Comparison of ENCODE assay signal across 15 cellular contexts in genomic region chr2:123438277-123439050, GRCh38.
A peak's percentile ranks its signal among the peaks of the same experiment; 100 is the strongest.
DNase-seq lines count a peak whose midpoint lies in the region; ATAC-seq and TF ChIP-seq lines count a peak whose summit lies in the region.
"Had no signal": no experiment of that assay in that cellular context is flagged by ENCODE, and none has a peak within 500 bp of the region (broad histone marks: within the 10 kb centered on the region; RNA-seq: fewer than 3 reads in every experiment).

No MANE protein-coding gene starts in this region.

- no peak for DNase-seq in SK-N-MC (ENCODE audit: low read depth, low spot score)
- peak; percentile 32 for DNase-seq in foreskin melanocyte
- no peak for DNase-seq in NCI-H2107 (lab: John Stamatoyannopoulos, UW)
- DNase-seq in activated gamma-delta T cell (lab: John Stamatoyannopoulos, UW) = no peak
- DNase-seq: BE2C; CD4-positive, alpha-beta memory T cell; COR-L47; DND-41; GDM1 had no signal

- H3K9me3 ChIP-seq in SK-N-MC (ENCODE audit: low read depth, low read length) = no peaks in the 10 kb centered on the region
- H3K9me3 ChIP-seq: A549, BE2C, HAP-1 had no signal

- peak overlapping the region; percentile 24 to 78 (median 71) for H3K27ac Mint-ChIP-seq in nephron
- H3K27ac Mint-ChIP-seq: CD4-positive, alpha-beta memory T cell had no signal

- peak overlapping the region; percentile 74 for H3K27ac ChIP-seq in SK-N-MC
- H3K27ac ChIP-seq: A549, C4-2B, HL-60 had no signal

- H3K9ac ChIP-seq in SK-N-MC (ENCODE audit: insufficient read length) = no peak overlapping the region

- no peaks in the 10 kb centered on the region for H3K36me3 ChIP-seq in SK-N-MC (ENCODE audit: insufficient read depth, low read length)
- H3K36me3 ChIP-seq: BE2C, HAP-1 had no signal

- H3K9me3 Mint-ChIP-seq in nephron = no peaks in the 10 kb centered on the region

- H3K27me3 Mint-ChIP-seq in nephron (ENCODE audit: low read depth) = no peaks in the 10 kb centered on the region
- H3K27me3 Mint-ChIP-seq: CD4-positive, alpha-beta memory T cell had no signal

- peaks cover 38% of the 10 kb centered on the region for H3K4me1 Mint-ChIP-seq in nephron
- H3K4me1 Mint-ChIP-seq: CD4-positive, alpha-beta memory T cell had no signal

- H3K4me3 Mint-ChIP-seq in nephron = no peak overlapping the region
- H3K4me3 Mint-ChIP-seq: CD4-positive, alpha-beta memory T cell had no signal

- H3K4me3 ChIP-seq in SK-N-MC = peak overlapping the region; percentile 23; the same call in 1 of the 2 replicates
- H3K4me3 ChIP-seq: A549, HAP-1 had no signal

- no peaks in the 10 kb centered on the region for H3K36me3 Mint-ChIP-seq in nephron (ENCODE audit: low read depth)
- H3K36me3 Mint-ChIP-seq: CD4-positive, alpha-beta memory T cell had no signal

- no peak for ATAC-seq in HG02852 (IDR thresholded peaks at IDR 0.05; ENCODE audit: unreplicated experiment)
- ATAC-seq: A549 had no signal

- TF ChIP-seq CTCF in nephron (IDR thresholded peaks at IDR 0.05; ENCODE audit: unreplicated experiment in 3 of 3) = no peak
